8 cellular contexts compared by ENCODE assay signal in genomic region chr13:51590966-51591627, GRCh38. TPM values are rescaled to one million over a fixed set of nuclear protein-coding genes. Genes with fewer than 3 reads are reported as not detected.
DNase-seq lines count a peak whose midpoint lies in the region; ATAC-seq, FAIRE-seq and TF ChIP-seq lines count a peak whose summit lies in the region.

No MANE protein-coding gene starts in this region.

- FAIRE-seq in HTR-8/SVneo (lab: Jason Lieb, UNC), result peak; percentile 9

- H3K27ac ChIP-seq in cardiac muscle cell (peak overlapping the region; percentile 63), substantia nigra (ENCODE audit: low read depth, low read length, poor library complexity, severe bottlenecking) (peak overlapping the region; percentile 28)

- H3K4me1 ChIP-seq in cardiac muscle cell (ENCODE audit: low read depth), result peaks cover 50% of the 10 kb centered on the region

- DNase-seq in HTR-8/SVneo (ENCODE audit: insufficient read length, low spot score) (peak; percentile 55), T1000 (lab: John Stamatoyannopoulos, UW) (peak; percentile 4), cardiac muscle cell (ENCODE audit: low read depth in 1 of 2, low spot score in 1 of 2) (peak; percentile 52 to 96), substantia nigra (lab: John Stamatoyannopoulos, UW) (no peak), G401 (ENCODE audit: low spot score) (no peak), NCI-H146 (lab: John Stamatoyannopoulos, UW) (no peak), inferior parietal cortex (ENCODE audit: extremely low spot score) (no peak)
- no peak for DNase-seq in stimulated activated naive CD8-positive, alpha-beta T cell treated with anti-CD3 and anti-CD28 coated beads, Interleukin-15, amount 100 ng/mL, for 72 hours

- ATAC-seq in stimulated activated naive CD8-positive, alpha-beta T cell treated with anti-CD3 and anti-CD28 coated beads, Interleukin-15, amount 100 ng/mL, for 72 hours, result no peak

- peaks cover 63% of the 10 kb centered on the region for H3K4me1 Mint-ChIP-seq in stimulated activated naive CD8-positive, alpha-beta T cell treated with anti-CD3 and anti-CD28 coated beads, Interleukin-15, amount 100 ng/mL, for 72 hours

- no peaks in the 10 kb centered on the region for H3K36me3 ChIP-seq in cardiac muscle cell

- no peak overlapping the region for H3K27ac Mint-ChIP-seq in stimulated activated naive CD8-positive, alpha-beta T cell treated with anti-CD3 and anti-CD28 coated beads, Interleukin-15, amount 100 ng/mL, for 72 hours

- no peak overlapping the region for H3K4me3 ChIP-seq in cardiac muscle cell

- no peak overlapping the region for H3K4me3 Mint-ChIP-seq in stimulated activated naive CD8-positive, alpha-beta T cell treated with anti-CD3 and anti-CD28 coated beads, Interleukin-15, amount 100 ng/mL, for 72 hours

- in situ Hi-C loops in G401 (cut with HindIII; ENCODE audit: low sequenced_read_pairs), result no loop called here

- TF ChIP-seq CTCF in cardiac muscle cell (IDR thresholded peaks at IDR 0.05; ENCODE audit: low read depth, low read length), result no peak

- no peaks in the 10 kb centered on the region for H3K9me3 Mint-ChIP-seq in stimulated activated naive CD8-positive, alpha-beta T cell treated with anti-CD3 and anti-CD28 coated beads, Interleukin-15, amount 100 ng/mL, for 72 hours

- no peaks in the 10 kb centered on the region for H3K27me3 ChIP-seq in cardiac muscle cell

- H3K9me3 ChIP-seq in cardiac muscle cell (ENCODE audit: low read depth), result no peaks in the 10 kb centered on the region

- no peaks in the 10 kb centered on the region for H3K27me3 Mint-ChIP-seq in stimulated activated naive CD8-positive, alpha-beta T cell treated with anti-CD3 and anti-CD28 coated beads, Interleukin-15, amount 100 ng/mL, for 72 hours

RNA-seq across cellular contexts. Expression of gene WDFY2, which starts 6.8 kb away (rescaled TPM):
- 6.8 and 20.4 TPM in 2 replicates for total RNA-seq in cardiac muscle cell
- 9.1 and 15.2 TPM in 2 replicates for polyA plus RNA-seq in cardiac muscle cell
- total RNA-seq in G401 (2014; rRNA removed; shearing (Covaris generic)), result 2.6 and 4.1 TPM in 2 replicates

Comparison
In these comparisons a context has a peak if more than half of its experiments do, and no peak if none do; other contexts are left out.
1. DNase-seq: peak in HTR-8/SVneo (single experiment), T1000 (single experiment) and cardiac muscle cell (2 of 2); none in substantia nigra (0 of 49), G401 (single experiment), stimulated activated naive CD8-positive, alpha-beta T cell treated with anti-CD3 and anti-CD28 coated beads, Interleukin-15, amount 100 ng/mL, for 72 hours (0 of 2), NCI-H146 (single experiment) and inferior parietal cortex (single experiment).